In genomic region chr21:42338730-42339715, GRCh38 we compare ENCODE assay signal across 1 cellular context.
TF ChIP-seq lines count a peak whose summit lies in the region.

No MANE protein-coding gene starts in this region.

TF ChIP-seq in H1, 55 proteins besides CTCF, POLR2A, EP300 and RAD21:
- TF ChIP-seq RNF2 (IDR thresholded peaks at IDR 0.05; ENCODE audit: borderline replicate concordance, low read depth, low read length, missing control alignments, poor library complexity, severe bottlenecking) (no peak), PHF8 (conservative IDR thresholded peaks at IDR 0.05; ENCODE audit: low read depth, low read length) (no peak), E2F6 (IDR thresholded peaks at IDR 0.05) (no peak), SAP30 (IDR thresholded peaks at IDR 0.05; ENCODE audit: insufficient read depth, insufficient replicate concordance, low read length) (no peak), YY1 (IDR thresholded peaks at IDR 0.05; ENCODE audit: low read depth, low read length) (no peak), RBBP5 (IDR thresholded peaks at IDR 0.05; ENCODE audit: borderline replicate concordance, low read depth, low read length) (no peak)
- TF ChIP-seq, protein P1, sequence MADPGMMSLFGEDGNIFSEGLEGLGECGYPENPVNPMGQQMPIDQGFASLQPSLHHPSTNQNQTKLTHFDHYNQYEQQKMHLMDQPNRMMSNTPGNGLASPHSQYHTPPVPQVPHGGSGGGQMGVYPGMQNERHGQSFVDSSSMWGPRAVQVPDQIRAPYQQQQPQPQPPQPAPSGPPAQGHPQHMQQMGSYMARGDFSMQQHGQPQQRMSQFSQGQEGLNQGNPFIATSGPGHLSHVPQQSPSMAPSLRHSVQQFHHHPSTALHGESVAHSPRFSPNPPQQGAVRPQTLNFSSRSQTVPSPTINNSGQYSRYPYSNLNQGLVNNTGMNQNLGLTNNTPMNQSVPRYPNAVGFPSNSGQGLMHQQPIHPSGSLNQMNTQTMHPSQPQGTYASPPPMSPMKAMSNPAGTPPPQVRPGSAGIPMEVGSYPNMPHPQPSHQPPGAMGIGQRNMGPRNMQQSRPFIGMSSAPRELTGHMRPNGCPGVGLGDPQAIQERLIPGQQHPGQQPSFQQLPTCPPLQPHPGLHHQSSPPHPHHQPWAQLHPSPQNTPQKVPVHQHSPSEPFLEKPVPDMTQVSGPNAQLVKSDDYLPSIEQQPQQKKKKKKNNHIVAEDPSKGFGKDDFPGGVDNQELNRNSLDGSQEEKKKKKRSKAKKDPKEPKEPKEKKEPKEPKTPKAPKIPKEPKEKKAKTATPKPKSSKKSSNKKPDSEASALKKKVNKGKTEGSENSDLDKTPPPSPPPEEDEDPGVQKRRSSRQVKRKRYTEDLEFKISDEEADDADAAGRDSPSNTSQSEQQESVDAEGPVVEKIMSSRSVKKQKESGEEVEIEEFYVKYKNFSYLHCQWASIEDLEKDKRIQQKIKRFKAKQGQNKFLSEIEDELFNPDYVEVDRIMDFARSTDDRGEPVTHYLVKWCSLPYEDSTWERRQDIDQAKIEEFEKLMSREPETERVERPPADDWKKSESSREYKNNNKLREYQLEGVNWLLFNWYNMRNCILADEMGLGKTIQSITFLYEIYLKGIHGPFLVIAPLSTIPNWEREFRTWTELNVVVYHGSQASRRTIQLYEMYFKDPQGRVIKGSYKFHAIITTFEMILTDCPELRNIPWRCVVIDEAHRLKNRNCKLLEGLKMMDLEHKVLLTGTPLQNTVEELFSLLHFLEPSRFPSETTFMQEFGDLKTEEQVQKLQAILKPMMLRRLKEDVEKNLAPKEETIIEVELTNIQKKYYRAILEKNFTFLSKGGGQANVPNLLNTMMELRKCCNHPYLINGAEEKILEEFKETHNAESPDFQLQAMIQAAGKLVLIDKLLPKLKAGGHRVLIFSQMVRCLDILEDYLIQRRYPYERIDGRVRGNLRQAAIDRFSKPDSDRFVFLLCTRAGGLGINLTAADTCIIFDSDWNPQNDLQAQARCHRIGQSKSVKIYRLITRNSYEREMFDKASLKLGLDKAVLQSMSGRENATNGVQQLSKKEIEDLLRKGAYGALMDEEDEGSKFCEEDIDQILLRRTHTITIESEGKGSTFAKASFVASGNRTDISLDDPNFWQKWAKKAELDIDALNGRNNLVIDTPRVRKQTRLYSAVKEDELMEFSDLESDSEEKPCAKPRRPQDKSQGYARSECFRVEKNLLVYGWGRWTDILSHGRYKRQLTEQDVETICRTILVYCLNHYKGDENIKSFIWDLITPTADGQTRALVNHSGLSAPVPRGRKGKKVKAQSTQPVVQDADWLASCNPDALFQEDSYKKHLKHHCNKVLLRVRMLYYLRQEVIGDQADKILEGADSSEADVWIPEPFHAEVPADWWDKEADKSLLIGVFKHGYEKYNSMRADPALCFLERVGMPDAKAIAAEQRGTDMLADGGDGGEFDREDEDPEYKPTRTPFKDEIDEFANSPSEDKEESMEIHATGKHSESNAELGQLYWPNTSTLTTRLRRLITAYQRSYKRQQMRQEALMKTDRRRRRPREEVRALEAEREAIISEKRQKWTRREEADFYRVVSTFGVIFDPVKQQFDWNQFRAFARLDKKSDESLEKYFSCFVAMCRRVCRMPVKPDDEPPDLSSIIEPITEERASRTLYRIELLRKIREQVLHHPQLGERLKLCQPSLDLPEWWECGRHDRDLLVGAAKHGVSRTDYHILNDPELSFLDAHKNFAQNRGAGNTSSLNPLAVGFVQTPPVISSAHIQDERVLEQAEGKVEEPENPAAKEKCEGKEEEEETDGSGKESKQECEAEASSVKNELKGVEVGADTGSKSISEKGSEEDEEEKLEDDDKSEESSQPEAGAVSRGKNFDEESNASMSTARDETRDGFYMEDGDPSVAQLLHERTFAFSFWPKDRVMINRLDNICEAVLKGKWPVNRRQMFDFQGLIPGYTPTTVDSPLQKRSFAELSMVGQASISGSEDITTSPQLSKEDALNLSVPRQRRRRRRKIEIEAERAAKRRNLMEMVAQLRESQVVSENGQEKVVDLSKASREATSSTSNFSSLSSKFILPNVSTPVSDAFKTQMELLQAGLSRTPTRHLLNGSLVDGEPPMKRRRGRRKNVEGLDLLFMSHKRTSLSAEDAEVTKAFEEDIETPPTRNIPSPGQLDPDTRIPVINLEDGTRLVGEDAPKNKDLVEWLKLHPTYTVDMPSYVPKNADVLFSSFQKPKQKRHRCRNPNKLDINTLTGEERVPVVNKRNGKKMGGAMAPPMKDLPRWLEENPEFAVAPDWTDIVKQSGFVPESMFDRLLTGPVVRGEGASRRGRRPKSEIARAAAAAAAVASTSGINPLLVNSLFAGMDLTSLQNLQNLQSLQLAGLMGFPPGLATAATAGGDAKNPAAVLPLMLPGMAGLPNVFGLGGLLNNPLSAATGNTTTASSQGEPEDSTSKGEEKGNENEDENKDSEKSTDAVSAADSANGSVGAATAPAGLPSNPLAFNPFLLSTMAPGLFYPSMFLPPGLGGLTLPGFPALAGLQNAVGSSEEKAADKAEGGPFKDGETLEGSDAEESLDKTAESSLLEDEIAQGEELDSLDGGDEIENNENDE (IDR thresholded peaks at IDR 0.05; ENCODE audit: insufficient replicate concordance, low read length): no peak
